Comparison of ENCODE assay signal across 24 cellular contexts in the genomic region with DNA sequence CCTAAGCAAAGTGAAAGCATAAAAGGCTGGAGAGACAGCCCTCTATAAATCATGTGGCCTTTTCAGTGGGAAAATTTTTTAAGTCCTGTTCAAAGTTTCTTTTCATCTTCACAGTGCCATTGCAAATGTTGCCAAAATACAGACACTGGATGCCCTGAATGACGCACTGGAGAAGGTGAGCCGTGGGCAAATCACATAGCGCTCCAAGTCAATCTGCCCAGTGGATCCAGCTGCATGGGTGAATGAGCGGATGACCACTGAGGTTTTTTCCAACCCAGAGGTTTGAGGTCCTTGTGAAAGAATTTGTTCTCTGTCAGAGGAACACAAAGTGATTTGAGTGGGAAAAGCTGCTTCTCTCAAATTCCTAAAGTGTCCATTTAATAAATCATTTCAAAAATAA. TPM values are rescaled to one million over a fixed set of nuclear protein-coding genes. Genes with fewer than 3 reads are reported as not detected.
"Had no signal": no experiment of that assay in that cellular context is flagged by ENCODE, and none has a peak within 500 bp of the region (broad histone marks: within the 10 kb centered on the region; RNA-seq: fewer than 3 reads in every experiment).

No MANE protein-coding gene starts in this region.

- H3K9me3 Mint-ChIP-seq: endodermal cell, immature natural killer cell, naive B cell, nephron progenitor cell, type B pancreatic cell had no signal

- H3K4me1 Mint-ChIP-seq: immature natural killer cell, naive B cell had no signal

- H3K27ac Mint-ChIP-seq: endodermal cell, immature natural killer cell, naive B cell, type B pancreatic cell had no signal

- H3K27me3 ChIP-seq: gastrocnemius medialis had no signal

- H3K36me3 Mint-ChIP-seq: immature natural killer cell, naive B cell, type B pancreatic cell had no signal

- DNase-seq: effector CD4-positive, alpha-beta T cell; endodermal cell; erythroblast; gastrocnemius medialis; glutamatergic neuron; immature natural killer cell; mesendoderm; naive B cell; nephron progenitor cell; psoas muscle; spleen; stimulated activated CD4-positive, alpha-beta T cell treated with anti-CD3 and anti-CD28 coated beads, Interleukin-15, amount 100 ng/mL, for 24 hours; stimulated activated CD4-positive, alpha-beta T cell treated with anti-CD3 and anti-CD28 coated beads, Interleukin-1b, Interleukin-23, amount 100 ng/mL, for 48 hours; stimulated activated naive CD4-positive, alpha-beta T cell had no signal

- H3K36me3 ChIP-seq: gastrocnemius medialis, spleen had no signal

- H3K27me3 Mint-ChIP-seq: type B pancreatic cell had no signal

- H3K4me3 Mint-ChIP-seq: endodermal cell, immature natural killer cell, naive B cell, nephron progenitor cell, type B pancreatic cell had no signal

- H3K4me3 ChIP-seq: coronary artery, gastrocnemius medialis, psoas muscle, spleen had no signal

RNA-seq across cellular contexts. Expression of a gene that starts 11.8 kb away (rescaled TPM):
- total RNA-seq: dermis microvascular lymphatic vessel endothelial cell, endodermal cell, endothelial cell of umbilical vein, fibroblast of villous mesenchyme, gastrocnemius medialis, liver, lung microvascular endothelial cell, osteoblast, psoas muscle, sciatic nerve, skeletal muscle tissue had no signal
- polyA plus RNA-seq: endothelial cell of umbilical vein, immature natural killer cell, psoas muscle had no signal
